10 cellular contexts compared by ENCODE assay signal in genomic region chr12:119594772-119595445, GRCh38. TPM values are rescaled to one million over a fixed set of nuclear protein-coding genes. Genes with fewer than 3 reads are reported as not detected.
DNase-seq lines count a peak whose midpoint lies in the region; ATAC-seq and TF ChIP-seq lines count a peak whose summit lies in the region.
"Had no signal": no experiment of that assay in that cellular context is flagged by ENCODE, and none has a peak within 500 bp of the region (broad histone marks: within the 10 kb centered on the region; RNA-seq: fewer than 3 reads in every experiment).

No MANE protein-coding gene starts in this region.

- in situ Hi-C loops in brain microvascular endothelial cell (cut with HindIII; ENCODE audit: low pct_ligation_motif_present, low sequenced_read_pairs), result no loop called here

- peaks cover 7% of the 10 kb centered on the region for H3K4me1 Mint-ChIP-seq in HFFc6 (ENCODE audit: low read depth)

- no peaks in the 10 kb centered on the region; the same call in 1 of the 2 replicates for H3K9me3 Mint-ChIP-seq in HFFc6

- peaks cover 20% of the 10 kb centered on the region for H3K27me3 ChIP-seq in brain microvascular endothelial cell (replicated peaks)
- H3K27me3 ChIP-seq in prostate gland (replicated peaks; ENCODE audit: insufficient read depth), result peaks cover 15% of the 10 kb centered on the region

- intact Hi-C loops in prostate gland (cut with DNase I), result no loop called here

- no peak for ATAC-seq in HG03354 (IDR thresholded peaks at IDR 0.05; ENCODE audit: poor library complexity, severe bottlenecking, unreplicated experiment)

- no peaks in the 10 kb centered on the region for H3K36me3 ChIP-seq in brain microvascular endothelial cell (replicated peaks)
- no peaks in the 10 kb centered on the region for H3K36me3 ChIP-seq in prostate gland

- H3K36me3 Mint-ChIP-seq in HFFc6 (ENCODE audit: low read depth), result no peaks in the 10 kb centered on the region

- 3% methylated on average over 49 of the region's 49 CpGs for WGBS in prostate gland

- no peak for TF ChIP-seq CTCF in HFFc6 (IDR thresholded peaks at IDR 0.05)
- TF ChIP-seq CTCF in brain microvascular endothelial cell (IDR thresholded peaks at IDR 0.05; ENCODE audit: low read depth, low read length, missing control alignments), result no peak
- no peak for TF ChIP-seq CTCF in prostate gland (IDR thresholded peaks at IDR 0.05)

- DNase-seq in HFFc6, result no peak
- DNase-seq in brain microvascular endothelial cell, result no peak
- DNase-seq in islet precursor cell, result peak; percentile 74
- no peak for DNase-seq in prostate gland (ENCODE audit: low spot score)
- no peak for DNase-seq in substantia nigra (lab: John Stamatoyannopoulos, UW)
- no peak for DNase-seq in NCI-H748 (lab: John Stamatoyannopoulos, UW; ENCODE audit: unreplicated experiment)
- DNase-seq: central memory CD4-positive, alpha-beta T cell; nucleus accumbens had no signal

- no peaks in the 10 kb centered on the region for H3K9me3 ChIP-seq in prostate gland

- peaks cover 11% of the 10 kb centered on the region for H3K27me3 Mint-ChIP-seq in HFFc6 (ENCODE audit: insufficient read depth)

- peak overlapping the region; percentile 9 for H3K4me3 ChIP-seq in brain microvascular endothelial cell (ENCODE audit: low read depth, low read length)
- H3K4me3 ChIP-seq in skin epidermis, result peak overlapping the region in 6 of 7 experiments; percentile 8 to 22 (median 14)
- H3K4me3 ChIP-seq in prostate gland, result peak overlapping the region in 1 of 2 donors; percentile 20

- no peak overlapping the region for H3K27ac Mint-ChIP-seq in HFFc6

- no peaks in the 10 kb centered on the region for H3K4me1 ChIP-seq in prostate gland (replicated peaks)

- no peak for TF ChIP-seq POLR2A in prostate gland (IDR thresholded peaks at IDR 0.05)

- peak overlapping the region; percentile 51 for H3K4me3 Mint-ChIP-seq in HFFc6

- H3K27ac ChIP-seq in brain microvascular endothelial cell (no peak overlapping the region), skin epidermis (peak overlapping the region in 2 of 21 experiments; percentile 9 to 70), prostate gland (no peak overlapping the region), substantia nigra (ENCODE audit: low read depth, low read length, poor library complexity, severe bottlenecking) (no peak overlapping the region)

RNA-seq across cellular contexts. Expression of gene TMEM233, which starts 1.3 kb away (rescaled TPM):
- total RNA-seq in HFFc6 (2021; fragmentation: NEBNext Ultra II Directional; extraction: Animal tissue kit (Norgen Biotek cat#: 25700)), result not detected
- total RNA-seq in prostate gland, result under 1 TPM in 1 of 2 donors, not detected in 1; 0.18 TPM
